In the genomic region with DNA sequence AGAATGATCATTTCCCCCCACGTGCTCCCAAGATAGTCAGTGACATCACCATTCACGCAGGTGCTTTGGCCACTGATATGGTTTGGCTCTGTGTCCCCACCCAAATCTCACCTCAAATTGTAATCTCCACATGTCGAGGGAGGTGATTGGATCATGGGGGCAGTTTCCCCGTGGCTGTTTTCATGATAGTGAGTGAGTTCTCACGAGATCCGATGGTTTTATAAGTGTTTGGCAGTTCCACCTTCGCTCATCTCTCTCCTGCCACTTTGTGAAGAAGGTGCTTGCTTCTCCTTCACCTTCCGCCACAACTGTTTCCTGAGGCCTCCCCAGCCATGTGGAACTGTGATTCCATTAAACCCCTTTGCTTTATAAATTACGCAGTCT, we compare ENCODE assay signal across 25 cellular contexts.
"Had no signal": no experiment of that assay in that cellular context is flagged by ENCODE, and none has a peak within 500 bp of the region (broad histone marks: within the 10 kb centered on the region; RNA-seq: fewer than 3 reads in every experiment).

No MANE protein-coding gene starts in this region.

- H3K27ac Mint-ChIP-seq: activated CD8-positive, alpha-beta T cell treated with anti-CD3 and anti-CD28 coated beads for 36 hours; activated naive CD8-positive, alpha-beta T cell; activated T-helper 2 cell treated with anti-CD3 and anti-CD28 coated beads, Interferon-gamma antibody, Interleukin-2, Interleukin-4, amounts not matched to agents 10 μg/mL and 5 μg/mL and 100 μg/mL, durations not matched to agents 14 hours and 24 hours and 36 hours; effector memory CD8-positive, alpha-beta T cell; nephron had no signal

- H3K4me3 ChIP-seq: esophagus muscularis mucosa, lower lobe of right lung, mucosa of descending colon, prostate gland, suprapubic skin, tibial artery had no signal

- ATAC-seq: activated CD8-positive, alpha-beta T cell treated with anti-CD3 and anti-CD28 coated beads for 36 hours; activated T-cell treated with anti-CD3 and anti-CD28 coated beads, Interleukin-2, amount 50 U/mL, for 4 hours; effector memory CD8-positive, alpha-beta T cell; foreskin keratinocyte; lower lobe of right lung; mucosa of descending colon; sciatic nerve had no signal

- H3K27me3 Mint-ChIP-seq: activated CD8-positive, alpha-beta T cell treated with anti-CD3 and anti-CD28 coated beads for 36 hours; activated naive CD8-positive, alpha-beta T cell; effector memory CD8-positive, alpha-beta T cell had no signal

- H3K27ac ChIP-seq: esophagus muscularis mucosa, foreskin keratinocyte, lower lobe of right lung, neutrophil, prostate gland, suprapubic skin, tibial artery had no signal

- DNase-seq: activated CD4-positive, alpha-beta T cell treated with anti-CD3 and anti-CD28 coated beads for 1 hour; activated CD4-positive, alpha-beta T cell treated with anti-CD3 and anti-CD28 coated beads, Interleukin-2, amount 50 U/mL, for 1 hour; activated CD8-positive, alpha-beta T cell treated with anti-CD3 and anti-CD28 coated beads for 36 hours; activated naive CD4-positive, alpha-beta T cell treated with Interleukin-2 at 50 U/mL for 16 hours; activated T-cell treated with anti-CD3 and anti-CD28 coated beads, Interleukin-2, amount 50 U/mL, for 4 hours; cortex of kidney; effector memory CD8-positive, alpha-beta T cell; foreskin keratinocyte; heart right ventricle; lower lobe of right lung; mesendoderm; mucosa of descending colon; retina; small intestine; stimulated activated naive CD4-positive, alpha-beta T cell; T-helper 9 cell; tibial artery had no signal

- H3K36me3 ChIP-seq: prostate gland had no signal

- H3K4me1 ChIP-seq: foreskin keratinocyte, lower lobe of right lung, prostate gland, suprapubic skin, tibial artery had no signal

- H3K27me3 ChIP-seq: esophagus muscularis mucosa, foreskin keratinocyte, heart right ventricle, neutrophil, suprapubic skin, tibial artery had no signal

- H3K4me3 Mint-ChIP-seq: activated CD8-positive, alpha-beta T cell treated with anti-CD3 and anti-CD28 coated beads for 36 hours; activated naive CD8-positive, alpha-beta T cell; activated T-cell treated with anti-CD3 and anti-CD28 coated beads, Interleukin-2, amount 50 U/mL, for 4 hours; effector memory CD8-positive, alpha-beta T cell; nephron had no signal

- H3K9me3 ChIP-seq: lower lobe of right lung, mucosa of descending colon, prostate gland, suprapubic skin had no signal
